ENCODE assay signal across 17 cellular contexts in the genomic region with DNA sequence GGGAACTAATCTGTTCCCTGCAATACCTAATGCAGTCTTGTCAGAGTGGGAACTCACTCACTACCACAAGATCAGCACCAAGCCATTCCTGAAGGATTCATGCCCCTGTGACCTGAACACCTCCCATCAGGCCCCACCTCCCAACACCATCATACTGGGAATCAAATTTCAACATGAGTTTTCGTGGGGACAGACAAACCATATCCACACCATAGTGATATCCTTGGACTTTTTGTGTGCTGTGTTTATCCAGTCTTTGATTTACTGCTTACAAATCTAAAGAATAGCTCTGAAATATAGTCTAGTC.
DNase-seq lines count a peak whose midpoint lies in the region; ATAC-seq and TF ChIP-seq lines count a peak whose summit lies in the region.
"Had no signal": no experiment of that assay in that cellular context is flagged by ENCODE, and none has a peak within 500 bp of the region (broad histone marks: within the 10 kb centered on the region; RNA-seq: fewer than 3 reads in every experiment).

No MANE protein-coding gene starts in this region.

- WGBS in psoas muscle, 3 donors: 67 to 91% (median 73%) methylated on average over 1 of the region's 1 CpG

- H3K9me3 Mint-ChIP-seq in activated CD4-positive, alpha-beta memory T cell treated with anti-CD3 and anti-CD28 coated beads, Interleukin-2, amount 10 ng/mL, durations not matched to agents 7 days and 5 days: no peaks in the 10 kb centered on the region
- H3K9me3 Mint-ChIP-seq: activated naive CD8-positive, alpha-beta T cell treated with anti-CD3 and anti-CD28 coated beads, Interleukin-2, amount 50 U/mL, for 24 hours had no signal

- H3K27ac Mint-ChIP-seq in activated CD4-positive, alpha-beta memory T cell treated with anti-CD3 and anti-CD28 coated beads, Interleukin-2, amount 10 ng/mL, durations not matched to agents 7 days and 5 days: no peak overlapping the region
- H3K27ac Mint-ChIP-seq: activated naive CD8-positive, alpha-beta T cell treated with anti-CD3 and anti-CD28 coated beads, Interleukin-2, amount 50 U/mL, for 24 hours had no signal

- POLR2A ChIA-PET in activated CD4-positive, alpha-beta memory T cell treated with anti-CD3 and anti-CD28 coated beads, Interleukin-2, amount 10 ng/mL, durations not matched to agents 7 days and 5 days (lab: Charles Lee): no interaction called here

- no peak overlapping the region for H3K4me3 Mint-ChIP-seq in activated CD4-positive, alpha-beta memory T cell treated with anti-CD3 and anti-CD28 coated beads, Interleukin-2, amount 10 ng/mL, durations not matched to agents 7 days and 5 days
- H3K4me3 Mint-ChIP-seq: activated naive CD8-positive, alpha-beta T cell treated with anti-CD3 and anti-CD28 coated beads, Interleukin-2, amount 50 U/mL, for 24 hours had no signal

- H3K4me3 ChIP-seq in RWPE2 (ENCODE audit: severe bottlenecking) (no peak overlapping the region), psoas muscle (no peak overlapping the region), lower lobe of right lung (no peak overlapping the region)
- H3K4me3 ChIP-seq: pancreas had no signal

- no peak for TF ChIP-seq CTCF in RWPE2 (IDR thresholded peaks at IDR 0.05; ENCODE audit: poor library complexity, severe bottlenecking)
- no peak for TF ChIP-seq CTCF in psoas muscle (IDR thresholded peaks at IDR 0.05)
- TF ChIP-seq CTCF in lower lobe of right lung (IDR thresholded peaks at IDR 0.05): no peak

- intact Hi-C loops in psoas muscle (cut with DNase I): loop anchor here in 1 of 2 donors (2.0 kb wide), 1 partner anchor 16 kb away; no protein-coding TSS in a partner anchor
- intact Hi-C loops in lower lobe of right lung (cut with DNase I): no loop called here

- ATAC-seq in RWPE2 (ENCODE audit: low read depth): no peak
- peak; percentile 22 to 61 (median 48) for ATAC-seq in psoas muscle
- ATAC-seq in HG03571 (IDR thresholded peaks at IDR 0.05; ENCODE audit: unreplicated experiment): no peak
- ATAC-seq in lower lobe of right lung: no peak
- ATAC-seq: activated naive CD8-positive, alpha-beta T cell treated with anti-CD3 and anti-CD28 coated beads, Interleukin-2, amount 50 U/mL, for 24 hours had no signal

- CTCF ChIA-PET in activated CD4-positive, alpha-beta memory T cell treated with anti-CD3 and anti-CD28 coated beads, Interleukin-2, amount 10 ng/mL, durations not matched to agents 7 days and 5 days (lab: Charles Lee): no interaction called here

- H3K27ac ChIP-seq in RWPE2 (ENCODE audit: poor library complexity, severe bottlenecking) (peak overlapping the region; percentile 78), psoas muscle (peak overlapping the region; percentile 64), lower lobe of right lung (no peak overlapping the region)
- H3K27ac ChIP-seq: pancreas had no signal

- H3K36me3 ChIP-seq in RWPE2 (ENCODE audit: low read depth) (no peaks in the 10 kb centered on the region), psoas muscle (ENCODE audit: insufficient read depth in 1 of 2, low read depth in 1 of 2) (no peaks in the 10 kb centered on the region), lower lobe of right lung (no peaks in the 10 kb centered on the region)
- H3K36me3 ChIP-seq: pancreas had no signal

- H3K27me3 ChIP-seq in RWPE2 (ENCODE audit: insufficient read depth, poor library complexity, severe bottlenecking): no peaks in the 10 kb centered on the region
- H3K27me3 ChIP-seq in psoas muscle (ENCODE audit: insufficient read depth in 3 of 3, low read length in 2 of 3): no peaks in the 10 kb centered on the region
- H3K27me3 ChIP-seq in lower lobe of right lung (ENCODE audit: low read depth): no peaks in the 10 kb centered on the region
- H3K27me3 ChIP-seq: pancreas had no signal

- no peaks in the 10 kb centered on the region for H3K4me1 Mint-ChIP-seq in activated CD4-positive, alpha-beta memory T cell treated with anti-CD3 and anti-CD28 coated beads, Interleukin-2, amount 10 ng/mL, durations not matched to agents 7 days and 5 days
- H3K4me1 Mint-ChIP-seq: activated naive CD8-positive, alpha-beta T cell treated with anti-CD3 and anti-CD28 coated beads, Interleukin-2, amount 50 U/mL, for 24 hours had no signal

- H3K9me3 ChIP-seq in RWPE2 (ENCODE audit: severe bottlenecking): no peaks in the 10 kb centered on the region
- no peaks in the 10 kb centered on the region for H3K9me3 ChIP-seq in psoas muscle
- no peaks in the 10 kb centered on the region for H3K9me3 ChIP-seq in lower lobe of right lung
- H3K9me3 ChIP-seq: pancreas had no signal

- no peaks in the 10 kb centered on the region for H3K36me3 Mint-ChIP-seq in activated CD4-positive, alpha-beta memory T cell treated with anti-CD3 and anti-CD28 coated beads, Interleukin-2, amount 10 ng/mL, durations not matched to agents 7 days and 5 days (ENCODE audit: low read depth)

- peaks cover 17% of the 10 kb centered on the region for H3K4me1 ChIP-seq in RWPE2 (ENCODE audit: insufficient read depth, poor library complexity, severe bottlenecking)
- H3K4me1 ChIP-seq in psoas muscle: peaks cover 4% of the 10 kb centered on the region
- no peaks in the 10 kb centered on the region for H3K4me1 ChIP-seq in lower lobe of right lung
- H3K4me1 ChIP-seq: pancreas had no signal

- DNase-seq in Daoy (ENCODE audit: low read depth) (peak; percentile 36), RWPE2 (ENCODE audit: low spot score) (no peak), glomerular visceral epithelial cell (ENCODE audit: extremely low spot score) (peak; percentile 33), psoas muscle (no peak), DMS153 (lab: John Stamatoyannopoulos, UW) (no peak), lower lobe of right lung (no peak)
- DNase-seq in activated CD4-positive, alpha-beta memory T cell treated with anti-CD3 and anti-CD28 coated beads, Interleukin-2, amount 10 ng/mL, durations not matched to agents 7 days and 5 days: no peak
- DNase-seq: activated CD4-positive, alpha-beta T cell treated with anti-CD3 and anti-CD28 coated beads, Interleukin-2, amount 50 U/mL, for 48 hours; activated naive CD8-positive, alpha-beta T cell treated with anti-CD3 and anti-CD28 coated beads, Interleukin-2, amount 50 U/mL, for 24 hours; activated T-cell treated with anti-CD3 and anti-CD28 coated beads, Interleukin-2, amount 50 U/mL, for 48 hours; DMS79; NCI-H1694 treated with DMSO at 0.1 percent for 48 hours; NCI-H510A; pancreas; stimulated activated CD4-positive, alpha-beta T cell treated with anti-CD3 and anti-CD28 coated beads, Interleukin-12 subunit alpha, Interleukin-12 subunit beta, amount 100 ng/mL, for 4 hours; stimulated activated naive CD4-positive, alpha-beta T cell treated with Interleukin-2 at 50 U/mL for 16 hours had no signal

- H3K27me3 Mint-ChIP-seq in activated CD4-positive, alpha-beta memory T cell treated with anti-CD3 and anti-CD28 coated beads, Interleukin-2, amount 10 ng/mL, durations not matched to agents 7 days and 5 days: no peaks in the 10 kb centered on the region
- H3K27me3 Mint-ChIP-seq: activated naive CD8-positive, alpha-beta T cell treated with anti-CD3 and anti-CD28 coated beads, Interleukin-2, amount 50 U/mL, for 24 hours had no signal

Comparison
In these comparisons a context has a peak if more than half of its experiments do, and no peak if none do; other contexts are left out.
1. DNase-seq: peak in Daoy (single experiment) and glomerular visceral epithelial cell (single experiment); none in RWPE2 (single experiment), psoas muscle (0 of 2), DMS153 (single experiment), activated CD4-positive, alpha-beta memory T cell treated with anti-CD3 and anti-CD28 coated beads, Interleukin-2, amount 10 ng/mL, durations not matched to agents 7 days and 5 days (single experiment) and lower lobe of right lung (single experiment).
2. ATAC-seq: peak in psoas muscle (4 of 4); none in RWPE2 (single experiment), HG03571 (single experiment) and lower lobe of right lung (0 of 2).